ENCODE assay signal across 8 cellular contexts in the genomic region with DNA sequence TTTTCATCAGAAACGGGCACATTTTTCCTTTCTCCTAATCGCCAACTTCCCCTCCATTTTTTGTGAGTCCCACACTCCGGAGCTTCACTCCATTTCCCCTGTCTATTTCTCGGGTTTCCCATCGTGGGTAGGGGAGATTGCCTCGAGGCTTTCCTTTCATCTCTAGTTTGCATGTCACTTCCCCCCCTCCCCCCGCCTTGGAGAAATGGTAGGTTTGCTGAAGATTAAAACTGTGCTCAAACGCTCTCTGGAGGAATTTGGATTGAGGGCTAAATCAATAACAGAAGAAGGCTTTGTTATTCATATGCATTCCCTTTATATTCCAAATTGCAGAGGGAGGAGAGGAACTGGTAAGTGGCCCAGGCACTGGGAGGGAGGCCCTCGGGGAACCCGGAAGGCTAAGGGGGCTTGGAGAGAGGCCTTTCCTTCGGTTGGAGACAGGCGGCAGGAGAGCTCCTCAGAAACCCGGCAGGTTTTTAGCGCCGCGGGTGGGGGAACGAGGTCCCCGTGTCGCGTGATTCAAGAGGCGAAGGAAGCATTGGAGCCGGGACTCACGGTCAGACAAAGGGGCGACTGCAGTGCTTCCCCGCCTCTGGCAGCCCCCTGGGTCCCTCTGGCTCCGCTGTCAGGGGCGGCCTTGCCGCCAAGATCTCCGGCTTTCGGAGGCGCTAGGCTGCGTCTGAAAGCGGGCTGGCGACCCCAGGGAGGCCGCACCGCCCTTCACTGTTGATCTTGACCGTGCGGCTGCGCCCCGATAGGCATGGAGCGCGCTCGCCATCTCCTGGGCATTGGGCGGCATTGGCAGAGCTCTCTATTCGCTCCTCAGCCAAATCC.
DNase-seq lines count a peak whose midpoint lies in the region; ATAC-seq lines count a peak whose summit lies in the region.

No MANE protein-coding gene starts in this region.

- DNase-seq in NCI-H2029 (lab: John Stamatoyannopoulos, UW), result peak; percentile 74
- DNase-seq in NCI-H2029 treated with DMSO at 0.1 percent for 48 hours (lab: John Stamatoyannopoulos, UW), result no peak
- peak; percentile 74 to 95 (median 88) for DNase-seq in NCI-H1417 (lab: John Stamatoyannopoulos, UW)
- DNase-seq in T-helper 22 cell (ENCODE audit: low read depth), result peak; percentile 18
- peak; percentile 20 for DNase-seq in brain pericyte (ENCODE audit: low read depth, low spot score)
- DNase-seq in inferior parietal cortex (ENCODE audit: extremely low spot score), result peak; percentile 47
- DNase-seq in smooth muscle cell of the brain vasculature (ENCODE audit: low read depth, low spot score), result peak; percentile 23

- ATAC-seq in HG02610 (IDR thresholded peaks at IDR 0.05; ENCODE audit: unreplicated experiment), result peak; percentile 83
